14 cellular contexts compared by ENCODE assay signal in the genomic region with DNA sequence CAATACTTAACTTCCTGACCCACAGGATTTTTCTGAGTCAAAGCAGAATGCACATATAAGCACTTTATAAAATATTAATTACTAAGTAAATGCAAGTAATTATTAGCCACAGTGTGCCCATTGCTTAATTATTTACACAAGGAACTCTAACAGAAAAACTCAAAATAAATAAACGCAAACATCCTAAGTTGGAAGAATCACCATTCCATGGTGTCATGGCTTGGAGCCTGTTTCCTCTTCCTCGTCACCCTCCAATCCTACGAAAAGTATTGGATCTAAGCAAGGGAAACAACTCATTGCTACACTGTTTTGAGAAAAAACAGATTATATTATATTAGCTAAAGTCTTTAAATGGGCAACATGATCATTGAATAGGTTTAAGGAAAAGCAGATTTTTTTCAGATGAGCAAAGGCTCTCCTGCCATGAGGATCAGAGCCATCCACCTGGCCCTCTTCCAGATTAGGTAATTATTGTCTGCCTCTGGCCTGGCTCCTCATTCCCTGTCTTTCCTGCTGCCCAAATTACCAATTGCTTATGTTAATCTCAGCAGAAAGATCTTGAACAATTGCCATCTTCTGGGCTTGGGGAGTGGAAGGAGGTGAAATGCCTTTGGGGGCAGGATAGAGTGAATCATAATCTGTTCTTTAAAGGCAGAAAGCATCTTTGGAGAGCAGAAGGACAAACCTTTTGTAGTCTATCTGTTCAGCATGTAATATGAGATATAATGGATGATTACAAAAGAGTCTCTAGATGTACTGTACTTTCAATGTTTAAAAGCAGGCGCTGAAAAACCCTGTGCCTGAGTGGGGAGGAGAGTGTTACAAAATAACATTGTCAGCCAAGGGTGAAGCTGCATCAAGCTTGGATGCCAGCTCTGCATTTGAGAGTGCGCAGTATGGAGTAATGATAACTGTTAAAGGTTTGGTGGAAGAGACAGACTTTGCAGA.
DNase-seq lines count a peak whose midpoint lies in the region; ATAC-seq and TF ChIP-seq lines count a peak whose summit lies in the region.
"Had no signal": no experiment of that assay in that cellular context is flagged by ENCODE, and none has a peak within 500 bp of the region (broad histone marks: within the 10 kb centered on the region; RNA-seq: fewer than 3 reads in every experiment).

No MANE protein-coding gene starts in this region.

- H3K4me3 Mint-ChIP-seq in activated T-cell treated with anti-CD3 and anti-CD28 coated beads, Interleukin-2, amount 50 U/mL, for 72 hours = no peak overlapping the region
- H3K4me3 Mint-ChIP-seq: activated CD4-positive, alpha-beta T cell treated with anti-CD3 and anti-CD28 coated beads for 36 hours; activated naive CD4-positive, alpha-beta T cell treated with anti-CD3 and anti-CD28 coated beads, Interleukin-2, amount 10 ng/mL, durations not matched to agents 7 days and 5 days had no signal

- TF ChIP-seq CTCF in fibroblast of mammary gland (conservative IDR thresholded peaks at IDR 0.05; ENCODE audit: control insufficient read depth, insufficient read depth, low read depth, low read length) = no peak

- no peaks in the 10 kb centered on the region for H3K36me3 Mint-ChIP-seq in activated T-cell treated with anti-CD3 and anti-CD28 coated beads, Interleukin-2, amount 50 U/mL, for 72 hours (ENCODE audit: insufficient read depth in 2 of 2)
- H3K36me3 Mint-ChIP-seq: activated naive CD4-positive, alpha-beta T cell treated with anti-CD3 and anti-CD28 coated beads, Interleukin-2, amount 10 ng/mL, durations not matched to agents 7 days and 5 days had no signal

- ATAC-seq in GM21390 (IDR thresholded peaks at IDR 0.05; ENCODE audit: unreplicated experiment) (no peak), HG02759 (IDR thresholded peaks at IDR 0.05; ENCODE audit: unreplicated experiment) (no peak)
- ATAC-seq in activated T-cell treated with anti-CD3 and anti-CD28 coated beads, Interleukin-2, amount 50 U/mL, for 72 hours (replicated peaks in 1 of 2) = no peak
- ATAC-seq: activated CD4-positive, alpha-beta T cell treated with anti-CD3 and anti-CD28 coated beads for 36 hours; mucosa of descending colon had no signal

- DNase-seq in AG08395 (ENCODE audit: low spot score) = peak; percentile 6
- peak; percentile 21 for DNase-seq in HT1080 (ENCODE audit: low read depth)
- peak; percentile 61 for DNase-seq in NCI-H82 treated with DMSO at 0.1 percent for 48 hours (lab: John Stamatoyannopoulos, UW; ENCODE audit: unreplicated experiment)
- peak; percentile 66 for DNase-seq in fibroblast of mammary gland (ENCODE audit: low read depth)
- DNase-seq in superior temporal gyrus (ENCODE audit: extremely low spot score) = no peak
- no peak for DNase-seq in activated T-cell treated with anti-CD3 and anti-CD28 coated beads, Interleukin-2, amount 50 U/mL, for 72 hours
- DNase-seq: activated CD4-positive, alpha-beta T cell treated with anti-CD3 and anti-CD28 coated beads for 36 hours; activated naive CD4-positive, alpha-beta T cell treated with anti-CD3 and anti-CD28 coated beads, Interleukin-2, amount 10 ng/mL, durations not matched to agents 7 days and 5 days; dorsolateral prefrontal cortex; mucosa of descending colon; Right ventricle myocardium superior had no signal

- H3K4me3 ChIP-seq in fibroblast of mammary gland (ENCODE audit: control insufficient read depth, low read depth, low read length) = no peak overlapping the region
- H3K4me3 ChIP-seq: dorsolateral prefrontal cortex, mucosa of descending colon, smooth muscle cell had no signal

- H3K9me3 Mint-ChIP-seq in activated T-cell treated with anti-CD3 and anti-CD28 coated beads, Interleukin-2, amount 50 U/mL, for 72 hours = peaks cover 0 to 3% of the 10 kb centered on the region in 2 donors
- H3K9me3 Mint-ChIP-seq: activated naive CD4-positive, alpha-beta T cell treated with anti-CD3 and anti-CD28 coated beads, Interleukin-2, amount 10 ng/mL, durations not matched to agents 7 days and 5 days had no signal

- H3K4me1 Mint-ChIP-seq in activated T-cell treated with anti-CD3 and anti-CD28 coated beads, Interleukin-2, amount 50 U/mL, for 72 hours (ENCODE audit: low read depth) = no peaks in the 10 kb centered on the region
- H3K4me1 Mint-ChIP-seq: activated CD4-positive, alpha-beta T cell treated with anti-CD3 and anti-CD28 coated beads for 36 hours; activated naive CD4-positive, alpha-beta T cell treated with anti-CD3 and anti-CD28 coated beads, Interleukin-2, amount 10 ng/mL, durations not matched to agents 7 days and 5 days had no signal

- H3K27ac Mint-ChIP-seq in activated T-cell treated with anti-CD3 and anti-CD28 coated beads, Interleukin-2, amount 50 U/mL, for 72 hours = no peak overlapping the region
- H3K27ac Mint-ChIP-seq: activated CD4-positive, alpha-beta T cell treated with anti-CD3 and anti-CD28 coated beads for 36 hours; activated naive CD4-positive, alpha-beta T cell treated with anti-CD3 and anti-CD28 coated beads, Interleukin-2, amount 10 ng/mL, durations not matched to agents 7 days and 5 days had no signal

- peaks cover 9% of the 10 kb centered on the region for H3K27me3 Mint-ChIP-seq in activated T-cell treated with anti-CD3 and anti-CD28 coated beads, Interleukin-2, amount 50 U/mL, for 72 hours (ENCODE audit: low read depth)
- H3K27me3 Mint-ChIP-seq: activated CD4-positive, alpha-beta T cell treated with anti-CD3 and anti-CD28 coated beads for 36 hours; activated naive CD4-positive, alpha-beta T cell treated with anti-CD3 and anti-CD28 coated beads, Interleukin-2, amount 10 ng/mL, durations not matched to agents 7 days and 5 days had no signal

Comparison
In these comparisons a context has a peak if more than half of its experiments do, and no peak if none do; other contexts are left out.
1. DNase-seq: peak in AG08395 (single experiment), HT1080 (single experiment), NCI-H82 treated with DMSO at 0.1 percent for 48 hours (single experiment) and fibroblast of mammary gland (single experiment); none in superior temporal gyrus (single experiment) and activated T-cell treated with anti-CD3 and anti-CD28 coated beads, Interleukin-2, amount 50 U/mL, for 72 hours (0 of 2).